ENCODE assay signal across 14 cellular contexts in genomic region chr3:24704496-24704895, GRCh38.
A peak's percentile ranks its signal among the peaks of the same experiment; 100 is the strongest.
DNase-seq lines count a peak whose midpoint lies in the region; ATAC-seq lines count a peak whose summit lies in the region.
"Had no signal": no experiment of that assay in that cellular context is flagged by ENCODE, and none has a peak within 500 bp of the region (broad histone marks: within the 10 kb centered on the region; RNA-seq: fewer than 3 reads in every experiment).

No MANE protein-coding gene starts in this region.

- ATAC-seq in left lobe of liver: peak; percentile 75
- ATAC-seq: sciatic nerve had no signal

- DNase-seq in EH (ENCODE audit: low read depth) (peak; percentile 9), NCI-H2171 treated with DMSO at 0.1 percent for 48 hours (lab: John Stamatoyannopoulos, UW) (peak; percentile 58), cerebellum (ENCODE audit: low spot score) (peak; percentile 26), left lobe of liver (ENCODE audit: low spot score) (no peak), islet precursor cell (no peak), NCI-H1417 (lab: John Stamatoyannopoulos, UW) (no peak), ecto neural progenitor cell (ENCODE audit: low spot score) (no peak), SKM-1 treated with dmso at 0.1 percent for 144 hours (lab: John Stamatoyannopoulos, UW; ENCODE audit: unreplicated experiment) (no peak)
- DNase-seq: activated naive CD4-positive, alpha-beta T cell treated with anti-CD3 and anti-CD28 coated beads for 36 hours; esophagus squamous epithelium; NCI-H1417 treated with DMSO at 0.1 percent for 48 hours; NCI-H748 treated with DMSO at 0.1 percent for 48 hours; stomach had no signal

Comparison
In these comparisons a context has a peak if more than half of its experiments do, and no peak if none do; other contexts are left out.
1. DNase-seq: peak in EH (single experiment), NCI-H2171 treated with DMSO at 0.1 percent for 48 hours (single experiment) and cerebellum (single experiment); none in left lobe of liver (single experiment), islet precursor cell (single experiment), NCI-H1417 (0 of 3), ecto neural progenitor cell (single experiment) and SKM-1 treated with dmso at 0.1 percent for 144 hours (single experiment).